ENCODE assay signal across 3 cellular contexts in genomic region chr14:31286456-31287293, GRCh38.
TF ChIP-seq lines count a peak whose summit lies in the region.

No MANE protein-coding gene starts in this region.

TF ChIP-seq in SK-N-SH, 30 proteins besides CTCF, POLR2A, EP300 and RAD21 (continued from another document):
- TF ChIP-seq EZH2phosphoT487 (IDR thresholded peaks at IDR 0.05; ENCODE audit: borderline replicate concordance, low read depth): no peak
- TF ChIP-seq SMC3 (IDR thresholded peaks at IDR 0.05; ENCODE audit: low read depth, low read length): no peak
- TF ChIP-seq YY1 (IDR thresholded peaks at IDR 0.05; ENCODE audit: low read depth): no peak

TF ChIP-seq in SK-N-SH treated with all-trans-retinoic acid at 6 μM for 48 hours, 23 proteins besides CTCF, POLR2A, EP300 and RAD21 (continued from another document):
- TF ChIP-seq POU6F1 (CRISPR knock-in tag; IDR thresholded peaks at IDR 0.05; ENCODE audit: borderline replicate concordance, low read depth) (no peak), CSRNP3 (CRISPR knock-in tag; IDR thresholded peaks at IDR 0.05) (no peak), PPARA (CRISPR knock-in tag; IDR thresholded peaks at IDR 0.05; ENCODE audit: borderline replicate concordance) (no peak), TCF4 (CRISPR knock-in tag; IDR thresholded peaks at IDR 0.05; ENCODE audit: borderline replicate concordance) (no peak), BACH2 (CRISPR knock-in tag; IDR thresholded peaks at IDR 0.05; ENCODE audit: borderline replicate concordance) (no peak), ISL1 (CRISPR knock-in tag; IDR thresholded peaks at IDR 0.05) (no peak), PATZ1 (CRISPR knock-in tag; IDR thresholded peaks at IDR 0.05; ENCODE audit: borderline replicate concordance) (no peak), ZNF70 (CRISPR knock-in tag; IDR thresholded peaks at IDR 0.05) (no peak), ZC3H10 (CRISPR knock-in tag; IDR thresholded peaks at IDR 0.05) (no peak), ESRRG (CRISPR knock-in tag; IDR thresholded peaks at IDR 0.05) (no peak), ZFP30 (CRISPR knock-in tag; IDR thresholded peaks at IDR 0.05) (no peak)
TF ChIP-seq in SK-N-SH treated with all-trans-retinoic acid at 6 μM for 48 hours: peak in this region for 0.

TF ChIP-seq in endothelial cell of umbilical vein, 7 proteins besides CTCF, POLR2A, EP300 and RAD21 (continued from another document):
- no peak for TF ChIP-seq EZH2 (IDR thresholded peaks at IDR 0.05; ENCODE audit: borderline replicate concordance, low read depth, low read length, severe bottlenecking)
